8 cellular contexts compared by ENCODE assay signal in the genomic region with DNA sequence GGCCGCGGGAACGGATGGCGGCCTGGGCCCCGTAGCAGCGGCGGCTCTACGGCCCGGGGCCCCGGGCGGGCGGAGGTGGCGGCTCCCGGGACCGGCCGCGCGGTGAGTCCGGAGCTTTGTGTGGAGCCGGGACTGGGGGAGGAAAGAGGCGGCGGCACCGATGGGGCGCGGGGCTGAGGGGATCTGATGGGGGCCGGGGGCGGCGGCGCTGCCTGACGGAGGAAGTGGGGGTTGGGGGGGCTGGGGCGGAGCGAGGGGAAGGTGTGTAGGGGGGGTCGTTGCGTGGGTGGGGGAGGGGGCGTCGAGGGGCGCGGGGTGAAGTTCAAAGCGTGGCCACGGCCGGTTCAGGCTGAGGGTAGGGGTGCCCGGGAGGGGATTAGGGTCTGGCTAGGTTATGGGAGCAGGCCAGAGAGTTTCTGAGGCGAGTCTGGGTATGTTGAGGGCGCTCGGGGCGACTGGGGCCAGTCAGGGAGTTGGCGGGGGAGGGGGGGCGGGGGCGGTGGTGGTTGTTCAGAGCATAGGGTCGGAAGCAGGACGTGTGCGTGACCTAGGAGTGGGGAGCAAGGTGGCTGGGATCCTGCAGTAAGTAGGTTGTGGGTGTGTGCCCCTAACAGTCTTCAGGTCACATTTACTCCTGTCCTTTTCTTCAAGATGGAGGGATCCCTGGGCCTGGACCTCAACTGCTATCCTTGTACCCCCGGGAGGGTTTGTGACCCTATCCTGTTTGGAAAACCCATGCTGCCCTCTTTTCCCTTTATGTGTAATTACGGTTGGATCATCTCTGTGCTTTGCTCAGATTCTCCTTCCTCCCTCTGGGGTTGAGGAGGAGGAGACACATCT. TPM values are rescaled to one million over a fixed set of nuclear protein-coding genes. Genes with fewer than 3 reads are reported as not detected.
A peak's percentile ranks its signal among the peaks of the same experiment; 100 is the strongest.
DNase-seq lines count a peak whose midpoint lies in the region; ATAC-seq, FAIRE-seq and TF ChIP-seq lines count a peak whose summit lies in the region.

No MANE protein-coding gene starts in this region.

- peak overlapping the region; percentile 54 for H3K9ac ChIP-seq in mammary epithelial cell (ENCODE audit: insufficient read depth, low read length)

- dilution Hi-C loops in mammary epithelial cell (cut with HindIII; ENCODE audit: low sequenced_read_pairs): loop anchor here (5.0 kb wide), 1 partner anchor 41 kb away; no protein-coding TSS in a partner anchor

- FAIRE-seq in small intestine (lab: Jason Lieb, UNC): no peak

- H3K4me1 ChIP-seq in ACC112 (ENCODE audit: control insufficient read depth, insufficient read depth, low read length, unreplicated experiment) (peaks cover 28% of the 10 kb centered on the region), mammary epithelial cell (ENCODE audit: insufficient read depth, low read length) (peaks cover 8% of the 10 kb centered on the region), small intestine (ENCODE audit: control insufficient read depth in 2 of 2, insufficient read depth in 1 of 2, low read depth in 1 of 2, low read length in 1 of 2) (peaks cover 3 to 31% of the 10 kb centered on the region in 2 donors)

- H3K36me3 ChIP-seq in ACC112 (ENCODE audit: insufficient read depth, low read length) (no peaks in the 10 kb centered on the region), MG63 (peaks cover 7% of the 10 kb centered on the region), mammary epithelial cell (ENCODE audit: insufficient read depth, low read length) (peaks cover 2% of the 10 kb centered on the region), small intestine (ENCODE audit: control insufficient read depth in 2 of 2, insufficient read depth in 2 of 2, low read length in 2 of 2) (no peaks in the 10 kb centered on the region)

- no peaks in the 10 kb centered on the region for H4K20me1 ChIP-seq in mammary epithelial cell (ENCODE audit: insufficient read depth, low read length)

- peak in 1 of 2 donors; percentile 28 for TF ChIP-seq CTCF in mammary epithelial cell (conservative IDR thresholded peaks at IDR 0.05 in 1 of 2, IDR thresholded peaks at IDR 0.05 in 1 of 2; ENCODE audit: extremely low read depth in 1 of 2, insufficient read depth in 1 of 2, low read depth in 1 of 2, low read length in 2 of 2)

- CTCF ChIA-PET in mammary epithelial cell (lab: Charles Lee; ENCODE audit: low non-redundant PET): no interaction called here

- DNase-seq in MG63 (peak; percentile 41), UCSD-AML1 (lab: John Stamatoyannopoulos, UW; ENCODE audit: unreplicated experiment) (peak; percentile 38), mammary epithelial cell (peak; percentile 84), iPS-NIHi7 (ENCODE audit: extremely low spot score) (peak; percentile 56), small intestine (peak; percentile 62)

- H3K4me3 ChIP-seq in ACC112 (ENCODE audit: low read depth, low read length) (peak overlapping the region; percentile 78), MG63 (peak overlapping the region; percentile 56), mammary epithelial cell (replicated peaks in 1 of 3; ENCODE audit: insufficient read depth in 1 of 3, low read depth in 2 of 3, low read length in 3 of 3) (peak overlapping the region; percentile 51 to 67 (median 63)), small intestine (ENCODE audit: low read depth in 1 of 2, low read length in 2 of 2) (peak overlapping the region; percentile 82)

- H3K79me2 ChIP-seq in ACC112 (ENCODE audit: control insufficient read depth, insufficient read depth, low read length, unreplicated experiment) (peaks cover 46% of the 10 kb centered on the region), mammary epithelial cell (ENCODE audit: insufficient read depth, low read length) (peaks cover 49% of the 10 kb centered on the region)

- intact Hi-C loops in mammary epithelial cell (cut with micrococcal nuclease): loop anchor here (1.0 to 2.0 kb wide), 4 partner anchors 17 to 220 kb away; a partner anchor contains a TSS

- peak; percentile 12 for TF ChIP-seq POLR2A in GM15510 (IDR thresholded peaks at IDR 0.05; ENCODE audit: borderline replicate concordance, extremely low read depth, insufficient read length)

- peak overlapping the region; percentile 60 for H3K4me2 ChIP-seq in mammary epithelial cell (ENCODE audit: insufficient read depth, low read depth, low read length)

- BruUV-seq in mammary epithelial cell (replicated peaks; lab: Mats Ljungman, UMichigan): no TSS peak

- H3K27me3 ChIP-seq in ACC112 (ENCODE audit: insufficient read depth, low read length): no peaks in the 10 kb centered on the region
- no peaks in the 10 kb centered on the region for H3K27me3 ChIP-seq in MG63
- H3K27me3 ChIP-seq in mammary epithelial cell (ENCODE audit: insufficient read depth, low read length): no peaks in the 10 kb centered on the region
- H3K27me3 ChIP-seq in small intestine (ENCODE audit: control insufficient read depth in 2 of 2, insufficient read depth in 2 of 2, low read length in 2 of 2): no peaks in the 10 kb centered on the region

- H3K27ac ChIP-seq in ACC112 (ENCODE audit: low read depth, low read length) (peak overlapping the region; percentile 43), mammary epithelial cell (ENCODE audit: insufficient read depth, low read depth, low read length) (peak overlapping the region; percentile 39), small intestine (ENCODE audit: low read depth in 1 of 2, low read length in 1 of 2) (peak overlapping the region; percentile 52 to 87)

- no peak for ATAC-seq in GM18909 (IDR thresholded peaks at IDR 0.05; ENCODE audit: poor library complexity, unreplicated experiment)

- in situ Hi-C loops in mammary epithelial cell (cut with MboI; ENCODE audit: low sequenced_read_pairs in 2 of 2): no loop called here

- H2AFZ ChIP-seq in ACC112 (ENCODE audit: low read length, unreplicated experiment) (peak overlapping the region; percentile 8), mammary epithelial cell (ENCODE audit: low read depth, low read length) (peak overlapping the region; percentile 71)

- no peaks in the 10 kb centered on the region for H3K9me3 ChIP-seq in MG63
- no peaks in the 10 kb centered on the region for H3K9me3 ChIP-seq in mammary epithelial cell (replicated peaks; ENCODE audit: insufficient read depth, low read length)
- no peaks in the 10 kb centered on the region for H3K9me3 ChIP-seq in small intestine (ENCODE audit: control insufficient read depth, low read depth)

- WGBS in mammary epithelial cell (ENCODE audit: low coverage, missing lambda C conversion rate): 0% methylated on average over 4 of the region's 54 CpGs
- WGBS in small intestine, 3 donors: 0 to 2% (median 1%) methylated on average over 22 to 54 of the region's 54 CpGs

RNA-seq across cellular contexts. Expression of a gene that starts 0.6 kb away (rescaled TPM):
- 6.2 and 7.1 TPM in 2 replicates for total RNA-seq in MG63 (2014; rRNA removed; shearing (Covaris generic); ENCODE audit: low replicate concordance)
- total RNA-seq in mammary epithelial cell: 10 to 100 TPM; 24.3 to 38.1 TPM
- polyA plus RNA-seq in mammary epithelial cell (13.3 TPM), small intestine (1 to 10 TPM; 6.8 to 9.8 (median 6.9) TPM)
- 132 TPM for polyA minus RNA-seq in mammary epithelial cell
